4 cellular contexts compared by ENCODE assay signal in the genomic region with DNA sequence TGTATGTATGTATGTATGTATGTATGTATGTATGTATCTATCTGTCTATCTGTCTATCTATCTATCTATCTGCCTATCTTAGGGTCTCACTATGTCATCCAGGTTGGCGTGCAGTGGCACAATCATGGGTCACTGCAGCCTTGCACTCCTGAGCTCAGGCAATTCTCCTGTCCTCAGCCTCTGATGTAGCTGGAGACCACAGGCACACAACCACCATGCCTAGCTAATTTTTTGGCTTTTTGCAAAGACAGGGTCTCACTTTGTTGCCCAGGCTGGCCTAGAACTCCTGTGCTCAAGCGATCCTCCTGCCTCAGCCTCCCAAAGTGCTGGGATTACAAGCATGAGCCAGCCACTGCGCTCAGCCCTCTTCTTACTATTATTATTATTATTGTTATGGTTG. TPM values are rescaled to one million over a fixed set of nuclear protein-coding genes. Genes with fewer than 3 reads are reported as not detected.
"Had no signal": no experiment of that assay in that cellular context is flagged by ENCODE, and none has a peak within 500 bp of the region (broad histone marks: within the 10 kb centered on the region; RNA-seq: fewer than 3 reads in every experiment).

No MANE protein-coding gene starts in this region.

RNA-seq across cellular contexts. Expression of gene TPTE, which starts 4.5 kb away (rescaled TPM):
- total RNA-seq: HepG2, HT-29, IMR-90 had no signal
- polyA plus RNA-seq: HepG2, IgD-negative memory B cell, IMR-90 had no signal
